Comparison of ENCODE assay signal across 13 cellular contexts in the genomic region with DNA sequence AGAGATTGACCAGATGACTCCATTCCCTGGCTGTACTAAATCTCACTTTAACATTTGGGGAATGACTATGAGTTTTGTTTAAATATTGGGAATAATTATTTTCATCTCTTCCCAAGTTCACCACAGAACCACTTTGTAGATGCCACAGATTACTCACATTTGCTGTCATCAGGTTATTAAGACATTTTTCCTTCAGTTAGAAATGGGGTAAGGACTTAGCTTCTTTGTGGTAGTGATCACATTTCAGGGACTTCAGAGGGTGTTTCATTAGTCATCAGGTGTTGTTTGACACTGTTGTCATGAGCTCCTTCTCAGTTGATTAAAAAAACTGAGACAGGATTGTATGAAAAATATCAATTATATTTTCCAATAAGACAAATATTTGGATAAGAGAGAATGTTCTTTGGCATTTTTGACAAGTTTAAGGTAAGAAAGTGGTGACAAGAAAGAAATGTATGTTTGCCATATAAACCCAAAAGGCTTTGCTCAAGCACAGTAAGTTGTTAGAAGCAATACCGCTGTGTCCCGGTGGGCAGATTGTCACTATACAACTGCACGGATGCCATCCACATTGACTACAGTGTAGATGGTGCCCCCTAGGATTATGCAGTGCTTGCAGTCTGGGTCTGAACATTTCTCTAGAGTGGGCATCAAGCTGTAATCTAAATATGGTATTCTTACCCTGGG. TPM values are rescaled to one million over a fixed set of nuclear protein-coding genes. Genes with fewer than 3 reads are reported as not detected.
A peak's percentile ranks its signal among the peaks of the same experiment; 100 is the strongest.
DNase-seq lines count a peak whose midpoint lies in the region; ATAC-seq, FAIRE-seq and TF ChIP-seq lines count a peak whose summit lies in the region.
"Had no signal": no experiment of that assay in that cellular context is flagged by ENCODE, and none has a peak within 500 bp of the region (broad histone marks: within the 10 kb centered on the region; RNA-seq: fewer than 3 reads in every experiment).

No MANE protein-coding gene starts in this region.

- CTCF ChIA-PET in CD8-positive, alpha-beta T cell (lab: Charles Lee) = interaction anchor here (0.6 kb wide), 2 partner anchors 120 to 1395 kb away, joined by 3 to 4 read pairs; no protein-coding TSS in a partner anchor

- no peak overlapping the region for H3K4me3 Mint-ChIP-seq in CD8-positive, alpha-beta T cell

- H3K27ac ChIP-seq in mesodermal cell (ENCODE audit: low read depth, low read length, severe bottlenecking) = peak overlapping the region; percentile 54
- H3K27ac ChIP-seq in CD8-positive, alpha-beta T cell (ENCODE audit: low read depth, low read length) = no peak overlapping the region
- H3K27ac ChIP-seq: BLaER1 had no signal

- peak; percentile 75 for FAIRE-seq in bronchial epithelial cell (lab: Jason Lieb, UNC)

- H3K9me3 ChIP-seq in mesodermal cell (ENCODE audit: control insufficient read depth, low read length) = no peaks in the 10 kb centered on the region
- H3K9me3 ChIP-seq in CD8-positive, alpha-beta T cell (ENCODE audit: low read length) = no peaks in the 10 kb centered on the region
- H3K9me3 ChIP-seq: BLaER1 had no signal

- no peaks in the 10 kb centered on the region for H3K27me3 ChIP-seq in bronchial epithelial cell (ENCODE audit: control insufficient read depth, insufficient read depth, low read length)
- H3K27me3 ChIP-seq in CD8-positive, alpha-beta T cell (ENCODE audit: insufficient read depth, low read length) = no peaks in the 10 kb centered on the region
- H3K27me3 ChIP-seq: BLaER1 had no signal

- no peak for TF ChIP-seq CTCF in bronchial epithelial cell (IDR thresholded peaks at IDR 0.05; ENCODE audit: insufficient read depth, low read length, severe bottlenecking)
- TF ChIP-seq CTCF in CD8-positive, alpha-beta T cell (IDR thresholded peaks at IDR 0.05) = no peak

- no peak overlapping the region for H3K4me3 ChIP-seq in bronchial epithelial cell (ENCODE audit: low read depth, low read length)
- H3K4me3 ChIP-seq in mesodermal cell (ENCODE audit: extremely low read depth, insufficient read depth, low read length, poor library complexity, severe bottlenecking) = no peak overlapping the region
- H3K4me3 ChIP-seq in CD8-positive, alpha-beta T cell (ENCODE audit: low read depth, low read length) = no peak overlapping the region
- H3K4me3 ChIP-seq: BLaER1 had no signal

- H3K4me1 ChIP-seq in mesodermal cell (ENCODE audit: control insufficient read depth, insufficient read depth, low read length, poor library complexity, severe bottlenecking) = peaks cover 12% of the 10 kb centered on the region
- H3K4me1 ChIP-seq in CD8-positive, alpha-beta T cell (ENCODE audit: insufficient read depth, low read length) = no peaks in the 10 kb centered on the region
- H3K4me1 ChIP-seq: BLaER1 had no signal

- intact Hi-C loops in CD8-positive, alpha-beta T cell (cut with DNase I, micrococcal nuclease) = no loop called here

- H3K36me3 Mint-ChIP-seq in CD8-positive, alpha-beta T cell = no peaks in the 10 kb centered on the region

- TF ChIP-seq EP300 in Ishikawa (IDR thresholded peaks at IDR 0.05; ENCODE audit: borderline replicate concordance) = peak; percentile 22; the same call in 1 of the 2 replicates

- no peaks in the 10 kb centered on the region for H3K27me3 Mint-ChIP-seq in CD8-positive, alpha-beta T cell (ENCODE audit: low read depth)

- POLR2A ChIA-PET in CD8-positive, alpha-beta T cell (lab: Charles Lee) = interaction anchor here (0.9 kb wide), 1 partner anchor 340 kb away, joined by 3 read pairs; no protein-coding TSS in a partner anchor

- no peaks in the 10 kb centered on the region for H3K4me1 Mint-ChIP-seq in CD8-positive, alpha-beta T cell (ENCODE audit: low read depth)

- no peak for ATAC-seq in CD8-positive, alpha-beta T cell
- ATAC-seq in GM18909 (IDR thresholded peaks at IDR 0.05; ENCODE audit: poor library complexity, unreplicated experiment) (no peak), HG02884 (IDR thresholded peaks at IDR 0.05; ENCODE audit: unreplicated experiment) (no peak)

- TF ChIP-seq RAD21 in Ishikawa (IDR thresholded peaks at IDR 0.05; ENCODE audit: low read depth) = no peak

- H3K27ac Mint-ChIP-seq in CD8-positive, alpha-beta T cell = no peak overlapping the region

- DNase-seq in AG08396 (ENCODE audit: low spot score) (peak; percentile 53), bronchial epithelial cell (ENCODE audit: low read depth) (peak; percentile 95)
- no peak for DNase-seq in activated CD8-positive, alpha-beta memory T cell treated with anti-CD3 and anti-CD28 coated beads for 24 hours
- no peak for DNase-seq in CD8-positive, alpha-beta T cell
- DNase-seq: activated CD4-positive, alpha-beta T cell treated with anti-CD3 and anti-CD28 coated beads for 4 hours; activated naive CD4-positive, alpha-beta T cell; NCI-H2081 treated with DMSO at 0.1 percent for 48 hours; SHP77 treated with DMSO at 0.1 percent for 48 hours had no signal

- WGBS in mesodermal cell (ENCODE audit: insufficient coverage in 2 of 2), 2 experiments = 94% methylated on average over 3 of the region's 3 CpGs; no CpG with 5 or more reads in 1 of the 2 experiments

- peaks cover 2% of the 10 kb centered on the region for H3K36me3 ChIP-seq in bronchial epithelial cell (ENCODE audit: control insufficient read depth, insufficient read depth, low read length)
- no peaks in the 10 kb centered on the region for H3K36me3 ChIP-seq in mesodermal cell (ENCODE audit: control insufficient read depth, insufficient read depth, low read length)
- H3K36me3 ChIP-seq in CD8-positive, alpha-beta T cell (ENCODE audit: insufficient read depth, low read length) = no peaks in the 10 kb centered on the region
- H3K36me3 ChIP-seq: BLaER1 had no signal

- no peaks in the 10 kb centered on the region for H3K9me3 Mint-ChIP-seq in CD8-positive, alpha-beta T cell

TF ChIP-seq in Ishikawa, 13 proteins besides CTCF, POLR2A, EP300 and RAD21:
- TF ChIP-seq NFIC (IDR thresholded peaks at IDR 0.05) = no peak
- no peak for TF ChIP-seq EGR1 (IDR thresholded peaks at IDR 0.05)
- no peak for TF ChIP-seq USF1 (IDR thresholded peaks at IDR 0.05)
- TF ChIP-seq TEAD4 (IDR thresholded peaks at IDR 0.05) = no peak
- TF ChIP-seq YY1 (IDR thresholded peaks at IDR 0.05; ENCODE audit: low read depth) = no peak
- no peak for TF ChIP-seq CEBPB (IDR thresholded peaks at IDR 0.05)

RNA-seq across cellular contexts. Expression of gene FBXL2, which starts 22.3 kb away (rescaled TPM):
- 9.1 and 13.4 TPM in 2 replicates for total RNA-seq in bronchial epithelial cell
- polyA plus RNA-seq in mesodermal cell (2013, experiment 1 of 2) = 10.4 TPM
- 10.6 TPM for polyA plus RNA-seq in mesodermal cell (2013, experiment 2 of 2)
- not detected for total RNA-seq in CD8-positive, alpha-beta T cell

Comparison
In these comparisons a context has a peak if more than half of its experiments do, and no peak if none do; other contexts are left out.
1. DNase-seq: peak in AG08396 (single experiment) and bronchial epithelial cell (single experiment); none in activated CD8-positive, alpha-beta memory T cell treated with anti-CD3 and anti-CD28 coated beads for 24 hours (single experiment) and CD8-positive, alpha-beta T cell (0 of 7).
2. RNA of gene FBXL2, which starts 22.3 kb away (total RNA-seq): 9.1 to 13.4 TPM in bronchial epithelial cell; not detected in CD8-positive, alpha-beta T cell; every median in the first group is over 10 times any median in the second.